11 cellular contexts compared by ENCODE assay signal in genomic region chr14:89466460-89466859, GRCh38. TPM values are rescaled to one million over a fixed set of nuclear protein-coding genes. Genes with fewer than 3 reads are reported as not detected.
DNase-seq lines count a peak whose midpoint lies in the region; ATAC-seq and TF ChIP-seq lines count a peak whose summit lies in the region.
"Had no signal": no experiment of that assay in that cellular context is flagged by ENCODE, and none has a peak within 500 bp of the region (broad histone marks: within the 10 kb centered on the region; RNA-seq: fewer than 3 reads in every experiment).

No MANE protein-coding gene starts in this region.

- no peaks in the 10 kb centered on the region for H3K36me3 ChIP-seq in sigmoid colon
- no peaks in the 10 kb centered on the region for H3K36me3 ChIP-seq in mammary epithelial cell (ENCODE audit: insufficient read depth, low read length)
- H3K36me3 ChIP-seq: thoracic aorta had no signal

- H3K27me3 ChIP-seq in sigmoid colon: no peaks in the 10 kb centered on the region
- no peaks in the 10 kb centered on the region for H3K27me3 ChIP-seq in mammary epithelial cell (ENCODE audit: insufficient read depth, low read length)

- peaks cover 19% of the 10 kb centered on the region for H3K36me3 Mint-ChIP-seq in T-helper 1 cell treated with Interleukin-12 subunit alpha and Interleukin-12 subunit beta and Interleukin-4 antibody, amounts not matched to agents 30 μg/mL and 1 μg/mL, for 36 hours (ENCODE audit: low read depth)

- in situ Hi-C loops in mammary epithelial cell (cut with MboI; ENCODE audit: low sequenced_read_pairs in 2 of 2): no loop called here

- H3K27me3 Mint-ChIP-seq in T-helper 1 cell treated with Interleukin-12 subunit alpha and Interleukin-12 subunit beta and Interleukin-4 antibody, amounts not matched to agents 30 μg/mL and 1 μg/mL, for 36 hours (ENCODE audit: low read depth): no peaks in the 10 kb centered on the region

- peaks cover 5% of the 10 kb centered on the region for H3K9me3 Mint-ChIP-seq in T-helper 1 cell treated with Interleukin-12 subunit alpha and Interleukin-12 subunit beta and Interleukin-4 antibody, amounts not matched to agents 30 μg/mL and 1 μg/mL, for 36 hours

- H3K9me3 ChIP-seq in sigmoid colon: no peaks in the 10 kb centered on the region
- no peaks in the 10 kb centered on the region for H3K9me3 ChIP-seq in mammary epithelial cell (replicated peaks; ENCODE audit: insufficient read depth, low read length)
- H3K9me3 ChIP-seq: thoracic aorta had no signal

- no peak for TF ChIP-seq POLR2A in sigmoid colon (IDR thresholded peaks at IDR 0.05)

- H3K4me1 ChIP-seq in sigmoid colon (peaks cover 0 to 3% (median 0%) of the 10 kb centered on the region in 4 donors), mammary epithelial cell (ENCODE audit: insufficient read depth, low read length) (no peaks in the 10 kb centered on the region)

- peaks cover 25% of the 10 kb centered on the region for H3K4me1 Mint-ChIP-seq in T-helper 1 cell treated with Interleukin-12 subunit alpha and Interleukin-12 subunit beta and Interleukin-4 antibody, amounts not matched to agents 30 μg/mL and 1 μg/mL, for 36 hours (ENCODE audit: low read depth)

- intact Hi-C loops in left cardiac atrium (cut with DNase I): no loop called here
- intact Hi-C loops in sigmoid colon (cut with DNase I): no loop called here
- intact Hi-C loops in mammary epithelial cell (cut with micrococcal nuclease): no loop called here

- H3K79me2 ChIP-seq in mammary epithelial cell (ENCODE audit: insufficient read depth, low read length): no peaks in the 10 kb centered on the region

- H3K27ac ChIP-seq in sigmoid colon: no peak overlapping the region
- no peak overlapping the region for H3K27ac ChIP-seq in mammary epithelial cell (ENCODE audit: insufficient read depth, low read depth, low read length)
- H3K27ac ChIP-seq: C4-2B, thoracic aorta had no signal

- H2AFZ ChIP-seq in mammary epithelial cell (ENCODE audit: low read depth, low read length): no peak overlapping the region

- BruUV-seq in mammary epithelial cell (replicated peaks; lab: Mats Ljungman, UMichigan): no TSS peak

- ATAC-seq in left cardiac atrium: peak; percentile 46 to 59
- ATAC-seq in GM21423 (IDR thresholded peaks at IDR 0.05; ENCODE audit: unreplicated experiment): no peak

- 67 to 89% methylated on average over 5 of the region's 5 CpGs for WGBS in sigmoid colon, 2 donors
- 75% methylated on average over 5 of the region's 5 CpGs for WGBS in mammary epithelial cell (ENCODE audit: low coverage, missing lambda C conversion rate)

- peak; percentile 18 for DNase-seq in stimulated activated CD4-positive, alpha-beta T cell treated with anti-CD3 and anti-CD28 coated beads, Interleukin-1b, Interleukin-23, amount 100 ng/mL, for 48 hours
- no peak for DNase-seq in stimulated activated CD4-positive, alpha-beta T cell treated with anti-CD3 and anti-CD28 coated beads, Interleukin-2, amount 100 ng/mL, for 48 hours
- DNase-seq in left cardiac atrium (no peak), sigmoid colon (no peak), mammary epithelial cell (no peak), putamen (ENCODE audit: low spot score) (no peak)
- DNase-seq: RPMI8226 had no signal

- dilution Hi-C loops in mammary epithelial cell (cut with HindIII; ENCODE audit: low sequenced_read_pairs): no loop called here

- CTCF ChIA-PET in mammary epithelial cell (lab: Charles Lee; ENCODE audit: low non-redundant PET): no interaction called here

- H3K4me2 ChIP-seq in mammary epithelial cell (ENCODE audit: insufficient read depth, low read depth, low read length): no peak overlapping the region

- no peak overlapping the region for H3K4me3 ChIP-seq in sigmoid colon
- no peak overlapping the region for H3K4me3 ChIP-seq in mammary epithelial cell (replicated peaks in 1 of 3; ENCODE audit: insufficient read depth in 1 of 3, low read depth in 2 of 3, low read length in 3 of 3)
- H3K4me3 ChIP-seq: thoracic aorta had no signal

- no peak for TF ChIP-seq CTCF in sigmoid colon (IDR thresholded peaks at IDR 0.05)
- TF ChIP-seq CTCF in mammary epithelial cell (conservative IDR thresholded peaks at IDR 0.05 in 1 of 2, IDR thresholded peaks at IDR 0.05 in 1 of 2; ENCODE audit: extremely low read depth in 1 of 2, insufficient read depth in 1 of 2, low read depth in 1 of 2, low read length in 2 of 2): no peak

- H3K9ac ChIP-seq in mammary epithelial cell (ENCODE audit: insufficient read depth, low read length): no peak overlapping the region

- peak overlapping the region; percentile 43 for H3K27ac Mint-ChIP-seq in T-helper 1 cell treated with Interleukin-12 subunit alpha and Interleukin-12 subunit beta and Interleukin-4 antibody, amounts not matched to agents 30 μg/mL and 1 μg/mL, for 36 hours

- peak overlapping the region; percentile 44 for H3K4me3 Mint-ChIP-seq in T-helper 1 cell treated with Interleukin-12 subunit alpha and Interleukin-12 subunit beta and Interleukin-4 antibody, amounts not matched to agents 30 μg/mL and 1 μg/mL, for 36 hours

- no peaks in the 10 kb centered on the region for H4K20me1 ChIP-seq in mammary epithelial cell (ENCODE audit: insufficient read depth, low read length)

- no peak for TF ChIP-seq EP300 in sigmoid colon (IDR thresholded peaks at IDR 0.05)

RNA-seq across cellular contexts. Expression of gene FOXN3, which starts 49.4 kb away (rescaled TPM):
- total RNA-seq in left cardiac atrium (100 to 1,000 TPM; 115 to 119 TPM), sigmoid colon (100 to 1,000 TPM; 104 to 146 (median 113) TPM), mammary epithelial cell (10 to 100 TPM in 1 of 2 donors, 1 to 10 TPM in 1; 4.6 to 17.0 TPM)
- polyA plus RNA-seq in sigmoid colon (10 to 100 TPM; 24.6 to 33.6 (median 25.7) TPM), mammary epithelial cell (4.0 TPM)
- 18.6 TPM for polyA minus RNA-seq in mammary epithelial cell

Comparison
In these comparisons a context has a peak if more than half of its experiments do, and no peak if none do; other contexts are left out.
1. RNA of gene FOXN3, which starts 49.4 kb away (total RNA-seq): 115 to 119 TPM in left cardiac atrium and 104 to 146 TPM in sigmoid colon; 4.6 to 17.0 TPM in mammary epithelial cell; every median in the first group is over 4 times any median in the second.